ENCODE assay signal across 8 cellular contexts in the genomic region with DNA sequence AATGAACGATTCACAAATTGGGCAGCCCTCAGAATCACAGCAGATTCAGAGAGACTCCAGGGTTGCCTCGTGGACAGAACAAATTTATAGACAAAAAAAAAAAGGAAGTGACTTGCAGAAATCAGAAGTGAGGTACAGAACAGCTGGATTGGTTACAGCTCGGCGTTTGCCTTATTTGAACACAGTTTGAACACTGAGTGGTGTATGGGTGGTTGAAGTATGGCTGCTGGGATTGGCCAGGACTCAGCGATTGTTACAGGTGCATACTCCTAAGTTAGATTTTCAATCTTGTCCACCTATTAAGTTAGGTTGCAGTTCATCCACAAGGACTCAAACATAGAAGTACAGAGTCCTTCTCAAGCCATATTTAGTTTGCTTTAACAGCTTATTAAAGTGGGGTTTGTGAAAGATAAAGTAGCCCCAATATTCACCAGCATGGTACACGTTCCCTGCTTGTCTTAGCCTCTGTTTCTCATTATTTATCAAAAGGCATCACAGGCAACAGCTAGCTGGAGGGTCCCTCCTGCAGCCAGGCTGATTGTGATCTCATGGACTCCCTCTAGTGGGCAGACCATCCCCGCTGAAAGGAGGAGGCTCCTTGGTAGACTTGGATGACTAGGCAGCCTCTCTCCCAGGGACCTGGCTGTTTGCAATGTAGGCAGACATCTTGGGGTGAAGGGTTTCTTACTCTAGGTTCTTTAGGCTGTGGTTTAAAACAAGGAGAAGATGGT. TPM values are rescaled to one million over a fixed set of nuclear protein-coding genes. Genes with fewer than 3 reads are reported as not detected.
A peak's percentile ranks its signal among the peaks of the same experiment; 100 is the strongest.
DNase-seq lines count a peak whose midpoint lies in the region; ATAC-seq, FAIRE-seq and TF ChIP-seq lines count a peak whose summit lies in the region.

No MANE protein-coding gene starts in this region.

- H3K9ac ChIP-seq in astrocyte (ENCODE audit: low read length): no peak overlapping the region

- peaks cover 7% of the 10 kb centered on the region for H3K9me3 Mint-ChIP-seq in astrocyte (ENCODE audit: unreplicated experiment)

- ATAC-seq in HG03159 (IDR thresholded peaks at IDR 0.05; ENCODE audit: unreplicated experiment) (no peak), GM18520 (IDR thresholded peaks at IDR 0.05; ENCODE audit: unreplicated experiment) (no peak)

- H3K27ac Mint-ChIP-seq in astrocyte (ENCODE audit: unreplicated experiment): no peak overlapping the region

- no peak overlapping the region for H2AFZ ChIP-seq in astrocyte (ENCODE audit: low read depth, low read length)

- WGBS in iPS DF 6.9 (ENCODE audit: insufficient coverage, insufficient read length): no CpG with 5 or more reads among the region's 7 CpGs

- H3K4me2 ChIP-seq in astrocyte (ENCODE audit: low read length): no peak overlapping the region

- H3K27me3 Mint-ChIP-seq in astrocyte (ENCODE audit: low read depth, unreplicated experiment): no peaks in the 10 kb centered on the region

- H3K27ac ChIP-seq in astrocyte (ENCODE audit: low read depth, low read length): no peak overlapping the region
- H3K27ac ChIP-seq in iPS DF 6.9 (ENCODE audit: low read length): no peak overlapping the region

- H3K4me3 ChIP-seq in astrocyte (ENCODE audit: insufficient read depth, low read depth, low read length) (no peak overlapping the region), iPS DF 6.9 (ENCODE audit: low read length) (no peak overlapping the region)

- H4K20me1 ChIP-seq in astrocyte (ENCODE audit: insufficient read depth, low read length): no peaks in the 10 kb centered on the region

- H3K4me1 Mint-ChIP-seq in astrocyte (ENCODE audit: low read depth, unreplicated experiment): no peaks in the 10 kb centered on the region

- no peaks in the 10 kb centered on the region for H3K79me2 ChIP-seq in astrocyte (ENCODE audit: insufficient read depth, low read length)

- H3K4me1 ChIP-seq in astrocyte (ENCODE audit: insufficient read depth, low read length): no peaks in the 10 kb centered on the region
- H3K4me1 ChIP-seq in iPS DF 6.9 (ENCODE audit: control insufficient read depth, insufficient read depth, low read length): no peaks in the 10 kb centered on the region

- H3K36me3 ChIP-seq in astrocyte (ENCODE audit: insufficient read depth, low read length): no peaks in the 10 kb centered on the region
- no peaks in the 10 kb centered on the region for H3K36me3 ChIP-seq in iPS DF 6.9 (ENCODE audit: control insufficient read depth, insufficient read depth, low read length)

- H3K4me3 Mint-ChIP-seq in astrocyte (ENCODE audit: unreplicated experiment): no peak overlapping the region

- H3K9me3 ChIP-seq in astrocyte (ENCODE audit: insufficient read depth, low read depth, low read length) (no peaks in the 10 kb centered on the region), iPS DF 6.9 (ENCODE audit: control insufficient read depth, insufficient read depth, low read length) (no peaks in the 10 kb centered on the region; the same call in 1 of the 2 replicates)

- H3K27me3 ChIP-seq in astrocyte (ENCODE audit: insufficient read depth, low read length) (no peaks in the 10 kb centered on the region), iPS DF 6.9 (ENCODE audit: control insufficient read depth, insufficient read depth, low read length) (no peaks in the 10 kb centered on the region)

- peak; percentile 74 for TF ChIP-seq CTCF in astrocyte (IDR thresholded peaks at IDR 0.05; ENCODE audit: insufficient read depth, low read depth, low read length)

- no peaks in the 10 kb centered on the region for H3K36me3 Mint-ChIP-seq in astrocyte (ENCODE audit: low read depth, unreplicated experiment)

- DNase-seq in ELF-1 (ENCODE audit: low read depth, low spot score): peak; percentile 77
- DNase-seq in HK-2 (ENCODE audit: unreplicated experiment): peak; percentile 17
- peak; percentile 66 for DNase-seq in RPMI7951 (ENCODE audit: low read depth)
- DNase-seq in astrocyte (ENCODE audit: low read depth): peak; percentile 21
- DNase-seq in iPS DF 6.9 (ENCODE audit: low read depth, low spot score): peak; percentile 37
- peak; percentile 28 to 35 for DNase-seq in stimulated activated CD4-positive, alpha-beta T cell treated with anti-CD3 and anti-CD28 coated beads, Interleukin-15, amount 100 ng/mL, for 48 hours (ENCODE audit: low read depth in 2 of 2)

- no peak for FAIRE-seq in astrocyte (lab: Jason Lieb, UNC)

RNA-seq across cellular contexts. Expression of a gene that starts 17.6 kb away (rescaled TPM):
- total RNA-seq in RPMI7951 (2014; rRNA removed; shearing (Covaris generic)): not detected in 2 replicates
- not detected in 2 replicates for total RNA-seq in astrocyte

Comparison
In these comparisons a context has a peak if more than half of its experiments do, and no peak if none do; other contexts are left out.
1. DNase-seq: peak in every context shown above with its lines; median percentile 77 in ELF-1; 66 in RPMI7951; 37 in iPS DF 6.9; 32 in stimulated activated CD4-positive, alpha-beta T cell treated with anti-CD3 and anti-CD28 coated beads, Interleukin-15, amount 100 ng/mL, for 48 hours; 21 in astrocyte; 17 in HK-2.